Comparison of ENCODE assay signal across 18 cellular contexts in the genomic region with DNA sequence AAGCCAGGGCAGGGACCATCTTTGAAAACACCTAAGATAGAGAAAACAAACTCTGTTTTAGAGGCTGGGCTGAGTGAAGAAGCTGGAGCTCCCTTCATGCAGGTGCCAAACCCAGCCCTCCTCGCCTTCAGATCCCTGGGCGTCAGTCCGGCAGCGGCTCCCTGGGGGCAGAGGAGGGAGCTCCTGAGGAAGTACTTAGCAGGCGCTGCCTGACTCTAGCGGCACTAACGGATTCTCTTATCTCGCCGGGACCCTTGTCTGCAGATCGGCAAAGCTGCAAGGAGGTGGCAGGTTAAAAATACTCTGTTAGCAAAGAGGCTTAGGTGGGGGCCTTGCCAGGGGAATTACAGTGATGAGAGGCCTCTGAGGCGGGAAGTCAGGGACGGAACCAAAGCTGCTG.
"Had no signal": no experiment of that assay in that cellular context is flagged by ENCODE, and none has a peak within 500 bp of the region (broad histone marks: within the 10 kb centered on the region; RNA-seq: fewer than 3 reads in every experiment).

No MANE protein-coding gene starts in this region.

- H3K9me3 ChIP-seq: breast epithelium, colonic mucosa, left lung, spleen, testis, upper lobe of right lung had no signal

- ATAC-seq: activated T-cell treated with anti-CD3 and anti-CD28 coated beads, Interleukin-2, amount 50 U/mL, for 4 hours; left lung; naive thymus-derived CD8-positive, alpha-beta T cell; upper lobe of right lung; WTC11 had no signal

- H3K4me3 ChIP-seq: breast epithelium, colonic mucosa, dorsolateral prefrontal cortex, hepatocyte, left lung, spleen, testis, upper lobe of right lung had no signal

- H3K27ac ChIP-seq: breast epithelium, colonic mucosa, epithelial cell of prostate, hepatocyte, left lung, spleen, testis, upper lobe of right lung had no signal

- H3K36me3 ChIP-seq: breast epithelium, colonic mucosa, left lung, spleen, upper lobe of right lung had no signal

- DNase-seq: activated naive CD4-positive, alpha-beta T cell treated with Interleukin-2 at 50 U/mL for 16 hours; activated naive CD8-positive, alpha-beta T cell treated with anti-CD3 and anti-CD28 coated beads for 36 hours; activated T-cell treated with anti-CD3 and anti-CD28 coated beads, Interleukin-2, amount 50 U/mL, for 4 hours; colonic mucosa; dorsolateral prefrontal cortex; foreskin fibroblast; immature natural killer cell; left lung; naive thymus-derived CD8-positive, alpha-beta T cell; spleen; stimulated activated CD4-positive, alpha-beta T cell treated with anti-CD3 and anti-CD28 coated beads, Interleukin-4, amount 100 ng/mL, for 1 hour; stimulated activated naive CD4-positive, alpha-beta T cell; testis; upper lobe of right lung had no signal

- H3K27me3 ChIP-seq: breast epithelium, colonic mucosa, dorsolateral prefrontal cortex, hepatocyte, left lung, testis, upper lobe of right lung had no signal
